Comparison of ENCODE assay signal across 1 cellular context in the genomic region with DNA sequence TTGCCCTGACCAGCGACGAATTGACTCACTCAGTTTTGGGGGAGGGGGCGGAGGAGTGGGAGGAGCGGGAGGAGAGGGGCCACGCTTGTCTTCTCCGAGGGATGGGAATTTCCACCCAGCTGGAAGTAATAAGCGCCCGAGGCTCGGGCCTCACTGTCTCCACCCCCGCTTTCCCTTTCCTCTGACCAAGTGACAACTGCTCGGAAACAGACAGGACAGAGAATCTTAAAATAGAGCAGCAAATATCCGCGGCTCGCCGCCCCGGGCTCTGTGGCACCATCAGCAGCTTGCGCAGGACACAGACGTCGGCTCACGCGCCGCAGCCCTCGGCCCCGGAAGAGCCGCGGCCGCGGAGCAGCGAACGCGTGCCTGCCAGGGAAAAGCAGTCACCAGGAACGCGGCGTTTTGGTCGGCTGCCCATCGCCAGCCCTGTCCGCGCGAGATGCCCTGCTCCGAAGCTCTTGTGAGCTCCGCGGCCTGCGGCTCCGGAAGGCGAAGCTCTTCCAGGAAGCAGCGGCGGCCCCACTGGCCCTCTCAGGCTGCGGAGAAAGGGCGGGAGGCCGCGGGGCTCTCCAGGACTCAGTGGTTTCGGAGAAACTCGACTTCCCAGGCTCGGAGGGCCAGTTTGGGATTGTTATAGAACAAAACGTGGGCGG.
TF ChIP-seq lines count a peak whose summit lies in the region.

No MANE protein-coding gene starts in this region.

TF ChIP-seq in K562, 482 proteins besides CTCF, POLR2A, EP300 and RAD21 (continued from another document and continues in another):
- TF ChIP-seq ZNF511 (CRISPR knock-in tag; IDR thresholded peaks at IDR 0.05) (0 out of 2 replicates have a peak, but pooled peaks have one; percentile 35), FOS (IDR thresholded peaks at IDR 0.05; ENCODE audit: extremely low read depth, insufficient read length) (no peak), SIN3A (IDR thresholded peaks at IDR 0.05; ENCODE audit: borderline replicate concordance in 2 of 2, control insufficient read depth in 1 of 2, low read depth in 2 of 2, low read length in 2 of 2) (no peak), ZNF780A (CRISPR knock-in tag; IDR thresholded peaks at IDR 0.05) (no peak), MBD2 (IDR thresholded peaks at IDR 0.05; ENCODE audit: borderline replicate concordance, low read depth) (no peak), ILF3 (IDR thresholded peaks at IDR 0.05; ENCODE audit: borderline replicate concordance) (no peak), UBTF (IDR thresholded peaks at IDR 0.05; ENCODE audit: borderline replicate concordance in 1 of 2, low read depth in 2 of 2, low read length in 2 of 2) (peak in 1 of 2 experiments; percentile 70; a peak in 3 of 4 replicates), CBFB (CRISPR knock-in tag; IDR thresholded peaks at IDR 0.05) (peak; percentile 75; the same call in 1 of the 2 replicates), ARID1B (IDR thresholded peaks at IDR 0.05) (no peak), PHB2 (IDR thresholded peaks at IDR 0.05; ENCODE audit: low read depth) (no peak), FOXA3 (CRISPR knock-in tag; conservative IDR thresholded peaks at IDR 0.05 in 1 of 2, IDR thresholded peaks at IDR 0.05 in 1 of 2) (no peak), LARP7 (IDR thresholded peaks at IDR 0.05) (no peak), MCM7 (IDR thresholded peaks at IDR 0.05) (no peak), POLR2G (IDR thresholded peaks at IDR 0.05; ENCODE audit: low read depth, low read length) (peak; percentile 74), CBX5 (IDR thresholded peaks at IDR 0.05; ENCODE audit: borderline replicate concordance, low read depth) (no peak), ATF1 (CRISPR knock-in tag; IDR thresholded peaks at IDR 0.05) (0 out of 2 replicates have a peak, but pooled peaks have one; percentile 29), ATF1 (tag; IDR thresholded peaks at IDR 0.05) (peak; percentile 48), FOSL1 (tag; conservative IDR thresholded peaks at IDR 0.05) (no peak), ZNF282 (CRISPR knock-in tag; IDR thresholded peaks at IDR 0.05) (no peak), CEBPB (tag; IDR thresholded peaks at IDR 0.05) (no peak), SMAD4 (CRISPR knock-in tag; conservative IDR thresholded peaks at IDR 0.05) (peak; percentile 68), SMAD2 (IDR thresholded peaks at IDR 0.05; ENCODE audit: low read depth, low read length) (no peak), STAT5A (IDR thresholded peaks at IDR 0.05; ENCODE audit: borderline replicate concordance, low read length) (no peak), PHF20 (IDR thresholded peaks at IDR 0.05; ENCODE audit: partially characterized antibody) (peak; percentile 37), CBX1 (IDR thresholded peaks at IDR 0.05; ENCODE audit: low read depth) (no peak), HDAC2 (IDR thresholded peaks at IDR 0.05) (no peak), ZNF197 (CRISPR knock-in tag; IDR thresholded peaks at IDR 0.05; ENCODE audit: low read depth) (0 out of 2 replicates have a peak, but pooled peaks have one; percentile 29), SRSF1 (IDR thresholded peaks at IDR 0.05; ENCODE audit: low read depth, low read length) (no peak), ERF (CRISPR knock-in tag; IDR thresholded peaks at IDR 0.05) (peak; percentile 79; the same call in 1 of the 2 replicates), CHD4 (IDR thresholded peaks at IDR 0.05; ENCODE audit: insufficient read depth, insufficient replicate concordance, low read depth, low read length, poor library complexity, severe bottlenecking) (no peak), HNRNPLL (IDR thresholded peaks at IDR 0.05; ENCODE audit: low read depth, low read length, poor library complexity, severe bottlenecking) (peak; percentile 44), FOXA1 (IDR thresholded peaks at IDR 0.05; ENCODE audit: borderline replicate concordance) (no peak), YBX1 (IDR thresholded peaks at IDR 0.05) (no peak), ZBED1 (IDR thresholded peaks at IDR 0.05) (no peak), ZBTB8A (IDR thresholded peaks at IDR 0.05; ENCODE audit: partially characterized antibody) (no peak), KDM2B (CRISPR knock-in tag; IDR thresholded peaks at IDR 0.05) (peak; percentile 29; the same call in 1 of the 2 replicates)
- TF ChIP-seq, protein P1, sequence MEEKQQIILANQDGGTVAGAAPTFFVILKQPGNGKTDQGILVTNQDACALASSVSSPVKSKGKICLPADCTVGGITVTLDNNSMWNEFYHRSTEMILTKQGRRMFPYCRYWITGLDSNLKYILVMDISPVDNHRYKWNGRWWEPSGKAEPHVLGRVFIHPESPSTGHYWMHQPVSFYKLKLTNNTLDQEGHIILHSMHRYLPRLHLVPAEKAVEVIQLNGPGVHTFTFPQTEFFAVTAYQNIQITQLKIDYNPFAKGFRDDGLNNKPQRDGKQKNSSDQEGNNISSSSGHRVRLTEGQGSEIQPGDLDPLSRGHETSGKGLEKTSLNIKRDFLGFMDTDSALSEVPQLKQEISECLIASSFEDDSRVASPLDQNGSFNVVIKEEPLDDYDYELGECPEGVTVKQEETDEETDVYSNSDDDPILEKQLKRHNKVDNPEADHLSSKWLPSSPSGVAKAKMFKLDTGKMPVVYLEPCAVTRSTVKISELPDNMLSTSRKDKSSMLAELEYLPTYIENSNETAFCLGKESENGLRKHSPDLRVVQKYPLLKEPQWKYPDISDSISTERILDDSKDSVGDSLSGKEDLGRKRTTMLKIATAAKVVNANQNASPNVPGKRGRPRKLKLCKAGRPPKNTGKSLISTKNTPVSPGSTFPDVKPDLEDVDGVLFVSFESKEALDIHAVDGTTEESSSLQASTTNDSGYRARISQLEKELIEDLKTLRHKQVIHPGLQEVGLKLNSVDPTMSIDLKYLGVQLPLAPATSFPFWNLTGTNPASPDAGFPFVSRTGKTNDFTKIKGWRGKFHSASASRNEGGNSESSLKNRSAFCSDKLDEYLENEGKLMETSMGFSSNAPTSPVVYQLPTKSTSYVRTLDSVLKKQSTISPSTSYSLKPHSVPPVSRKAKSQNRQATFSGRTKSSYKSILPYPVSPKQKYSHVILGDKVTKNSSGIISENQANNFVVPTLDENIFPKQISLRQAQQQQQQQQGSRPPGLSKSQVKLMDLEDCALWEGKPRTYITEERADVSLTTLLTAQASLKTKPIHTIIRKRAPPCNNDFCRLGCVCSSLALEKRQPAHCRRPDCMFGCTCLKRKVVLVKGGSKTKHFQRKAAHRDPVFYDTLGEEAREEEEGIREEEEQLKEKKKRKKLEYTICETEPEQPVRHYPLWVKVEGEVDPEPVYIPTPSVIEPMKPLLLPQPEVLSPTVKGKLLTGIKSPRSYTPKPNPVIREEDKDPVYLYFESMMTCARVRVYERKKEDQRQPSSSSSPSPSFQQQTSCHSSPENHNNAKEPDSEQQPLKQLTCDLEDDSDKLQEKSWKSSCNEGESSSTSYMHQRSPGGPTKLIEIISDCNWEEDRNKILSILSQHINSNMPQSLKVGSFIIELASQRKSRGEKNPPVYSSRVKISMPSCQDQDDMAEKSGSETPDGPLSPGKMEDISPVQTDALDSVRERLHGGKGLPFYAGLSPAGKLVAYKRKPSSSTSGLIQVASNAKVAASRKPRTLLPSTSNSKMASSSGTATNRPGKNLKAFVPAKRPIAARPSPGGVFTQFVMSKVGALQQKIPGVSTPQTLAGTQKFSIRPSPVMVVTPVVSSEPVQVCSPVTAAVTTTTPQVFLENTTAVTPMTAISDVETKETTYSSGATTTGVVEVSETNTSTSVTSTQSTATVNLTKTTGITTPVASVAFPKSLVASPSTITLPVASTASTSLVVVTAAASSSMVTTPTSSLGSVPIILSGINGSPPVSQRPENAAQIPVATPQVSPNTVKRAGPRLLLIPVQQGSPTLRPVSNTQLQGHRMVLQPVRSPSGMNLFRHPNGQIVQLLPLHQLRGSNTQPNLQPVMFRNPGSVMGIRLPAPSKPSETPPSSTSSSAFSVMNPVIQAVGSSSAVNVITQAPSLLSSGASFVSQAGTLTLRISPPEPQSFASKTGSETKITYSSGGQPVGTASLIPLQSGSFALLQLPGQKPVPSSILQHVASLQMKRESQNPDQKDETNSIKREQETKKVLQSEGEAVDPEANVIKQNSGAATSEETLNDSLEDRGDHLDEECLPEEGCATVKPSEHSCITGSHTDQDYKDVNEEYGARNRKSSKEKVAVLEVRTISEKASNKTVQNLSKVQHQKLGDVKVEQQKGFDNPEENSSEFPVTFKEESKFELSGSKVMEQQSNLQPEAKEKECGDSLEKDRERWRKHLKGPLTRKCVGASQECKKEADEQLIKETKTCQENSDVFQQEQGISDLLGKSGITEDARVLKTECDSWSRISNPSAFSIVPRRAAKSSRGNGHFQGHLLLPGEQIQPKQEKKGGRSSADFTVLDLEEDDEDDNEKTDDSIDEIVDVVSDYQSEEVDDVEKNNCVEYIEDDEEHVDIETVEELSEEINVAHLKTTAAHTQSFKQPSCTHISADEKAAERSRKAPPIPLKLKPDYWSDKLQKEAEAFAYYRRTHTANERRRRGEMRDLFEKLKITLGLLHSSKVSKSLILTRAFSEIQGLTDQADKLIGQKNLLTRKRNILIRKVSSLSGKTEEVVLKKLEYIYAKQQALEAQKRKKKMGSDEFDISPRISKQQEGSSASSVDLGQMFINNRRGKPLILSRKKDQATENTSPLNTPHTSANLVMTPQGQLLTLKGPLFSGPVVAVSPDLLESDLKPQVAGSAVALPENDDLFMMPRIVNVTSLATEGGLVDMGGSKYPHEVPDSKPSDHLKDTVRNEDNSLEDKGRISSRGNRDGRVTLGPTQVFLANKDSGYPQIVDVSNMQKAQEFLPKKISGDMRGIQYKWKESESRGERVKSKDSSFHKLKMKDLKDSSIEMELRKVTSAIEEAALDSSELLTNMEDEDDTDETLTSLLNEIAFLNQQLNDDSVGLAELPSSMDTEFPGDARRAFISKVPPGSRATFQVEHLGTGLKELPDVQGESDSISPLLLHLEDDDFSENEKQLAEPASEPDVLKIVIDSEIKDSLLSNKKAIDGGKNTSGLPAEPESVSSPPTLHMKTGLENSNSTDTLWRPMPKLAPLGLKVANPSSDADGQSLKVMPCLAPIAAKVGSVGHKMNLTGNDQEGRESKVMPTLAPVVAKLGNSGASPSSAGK (IDR thresholded peaks at IDR 0.05), result peak; percentile 87
- TF ChIP-seq, protein P2, sequence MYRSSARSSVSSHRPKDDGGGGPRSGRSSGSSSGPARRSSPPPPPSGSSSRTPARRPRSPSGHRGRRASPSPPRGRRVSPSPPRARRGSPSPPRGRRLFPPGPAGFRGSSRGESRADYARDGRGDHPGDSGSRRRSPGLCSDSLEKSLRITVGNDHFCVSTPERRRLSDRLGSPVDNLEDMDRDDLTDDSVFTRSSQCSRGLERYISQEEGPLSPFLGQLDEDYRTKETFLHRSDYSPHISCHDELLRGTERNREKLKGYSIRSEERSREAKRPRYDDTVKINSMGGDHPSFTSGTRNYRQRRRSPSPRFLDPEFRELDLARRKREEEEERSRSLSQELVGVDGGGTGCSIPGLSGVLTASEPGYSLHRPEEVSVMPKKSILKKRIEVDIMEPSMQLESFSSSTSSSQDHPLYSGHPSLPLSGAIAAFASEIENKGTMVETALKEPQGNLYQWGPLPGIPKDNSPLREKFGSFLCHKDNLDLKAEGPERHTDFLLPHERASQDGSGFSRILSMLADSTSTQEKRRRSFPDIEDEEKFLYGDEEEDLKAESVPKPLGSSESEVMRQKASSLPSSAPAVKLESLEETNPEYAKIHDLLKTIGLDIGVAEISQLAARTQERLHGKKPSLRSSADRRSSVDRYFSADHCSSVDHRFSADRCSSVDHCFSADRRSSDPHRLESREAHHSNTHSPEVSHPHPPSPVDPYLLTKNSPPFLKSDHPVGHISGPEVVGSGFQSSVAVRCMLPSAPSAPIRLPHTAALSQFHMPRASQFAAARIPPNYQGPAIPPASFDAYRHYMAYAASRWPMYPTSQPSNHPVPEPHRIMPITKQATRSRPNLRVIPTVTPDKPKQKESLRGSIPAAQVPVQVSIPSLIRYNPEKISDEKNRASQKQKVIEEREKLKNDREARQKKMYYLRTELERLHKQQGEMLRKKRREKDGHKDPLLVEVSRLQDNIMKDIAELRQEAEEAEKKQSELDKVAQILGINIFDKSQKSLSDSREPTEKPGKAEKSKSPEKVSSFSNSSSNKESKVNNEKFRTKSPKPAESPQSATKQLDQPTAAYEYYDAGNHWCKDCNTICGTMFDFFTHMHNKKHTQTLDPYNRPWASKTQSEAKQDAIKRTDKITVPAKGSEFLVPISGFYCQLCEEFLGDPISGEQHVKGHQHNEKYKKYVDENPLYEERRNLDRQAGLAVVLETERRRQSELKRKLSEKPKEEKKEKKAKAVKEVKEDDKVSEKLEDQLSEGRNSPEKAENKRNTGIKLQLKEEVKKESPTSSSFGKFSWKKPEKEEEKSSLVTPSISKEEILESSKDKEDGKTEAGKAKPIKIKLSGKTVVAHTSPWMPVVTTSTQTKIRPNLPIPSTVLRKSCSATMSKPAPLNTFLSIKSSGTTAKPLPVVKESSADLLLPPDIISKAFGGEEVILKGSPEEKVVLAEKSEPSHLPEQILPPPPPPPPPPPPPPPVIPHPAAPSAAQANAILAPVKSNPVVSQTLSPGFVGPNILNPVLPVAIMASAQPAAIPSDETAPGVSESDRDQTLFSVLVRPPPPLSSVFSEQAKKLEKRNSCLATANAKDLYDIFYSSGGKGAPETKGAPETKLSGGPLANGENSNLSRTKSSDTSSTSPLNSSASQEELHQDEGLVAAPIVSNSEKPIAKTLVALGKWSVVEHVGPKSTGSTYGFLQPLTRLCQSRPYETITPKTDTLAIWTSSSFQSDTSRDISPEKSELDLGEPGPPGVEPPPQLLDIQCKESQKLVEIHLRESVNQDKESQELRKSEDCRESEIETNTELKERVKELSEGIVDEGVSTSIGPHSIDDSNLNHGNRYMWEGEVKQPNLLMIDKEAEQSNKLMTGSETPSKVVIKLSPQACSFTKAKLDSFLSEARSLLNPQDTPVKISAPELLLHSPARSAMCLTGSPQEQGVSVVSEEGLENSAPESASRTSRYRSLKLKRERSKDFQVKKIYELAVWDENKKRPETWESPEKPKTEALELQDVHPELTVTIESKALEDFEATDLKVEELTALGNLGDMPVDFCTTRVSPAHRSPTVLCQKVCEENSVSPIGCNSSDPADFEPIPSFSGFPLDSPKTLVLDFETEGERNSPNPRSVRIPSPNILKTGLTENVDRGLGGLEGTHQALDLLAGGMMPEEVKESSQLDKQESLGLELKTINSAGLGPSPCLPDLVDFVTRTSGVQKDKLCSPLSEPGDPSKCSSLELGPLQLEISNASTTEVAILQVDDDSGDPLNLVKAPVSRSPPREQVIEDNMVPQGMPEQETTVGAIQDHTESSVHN (IDR thresholded peaks at IDR 0.05; ENCODE audit: borderline replicate concordance in 1 of 2, low read depth in 1 of 2), result no peak
